19 cellular contexts compared by ENCODE assay signal in the genomic region with DNA sequence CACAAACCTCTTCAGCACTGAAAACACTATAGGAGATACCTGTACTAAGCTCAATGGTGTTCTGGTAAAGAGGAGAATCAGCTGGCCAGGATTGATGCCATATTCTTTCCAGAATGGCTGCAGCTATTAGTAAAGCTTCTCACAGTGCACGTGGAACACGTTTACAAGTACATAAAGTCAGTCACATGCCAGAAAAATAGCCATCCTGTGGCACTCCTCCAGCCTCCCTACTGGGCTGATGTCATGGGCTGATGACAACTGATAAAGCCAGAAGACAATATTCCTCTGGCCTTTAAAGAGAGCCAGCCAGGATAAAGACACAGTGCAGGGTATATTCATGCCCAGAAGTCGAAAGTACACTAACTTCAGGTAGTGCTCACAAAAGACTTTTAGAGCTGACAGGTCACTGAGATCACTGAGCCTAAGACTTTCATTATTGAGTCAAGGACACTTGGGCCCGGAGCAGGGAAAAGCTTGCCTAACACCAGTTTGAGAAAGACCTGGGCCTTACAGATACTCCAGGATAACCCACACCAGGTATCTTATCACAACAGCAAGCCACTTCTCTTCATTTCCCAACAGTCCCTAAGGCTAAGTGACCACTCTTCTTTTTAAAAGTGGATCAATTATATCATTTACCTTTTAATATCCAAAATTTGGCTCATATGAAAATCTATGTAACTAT. TPM values are rescaled to one million over a fixed set of nuclear protein-coding genes. Genes with fewer than 3 reads are reported as not detected.
DNase-seq lines count a peak whose midpoint lies in the region; ATAC-seq and TF ChIP-seq lines count a peak whose summit lies in the region.
"Had no signal": no experiment of that assay in that cellular context is flagged by ENCODE, and none has a peak within 500 bp of the region (broad histone marks: within the 10 kb centered on the region; RNA-seq: fewer than 3 reads in every experiment).

No MANE protein-coding gene starts in this region.

- H3K4me1 ChIP-seq in adrenal gland (replicated peaks in 1 of 2) = peaks cover 0 to 15% of the 10 kb centered on the region in 2 donors
- peaks cover 0 to 54% (median 22%) of the 10 kb centered on the region in 9 donors for H3K4me1 ChIP-seq in heart right ventricle
- H3K4me1 ChIP-seq: right lobe of liver had no signal

- TF ChIP-seq CTCF in adrenal gland (IDR thresholded peaks at IDR 0.05) = no peak
- TF ChIP-seq CTCF in heart right ventricle (IDR thresholded peaks at IDR 0.05) = no peak

- TF ChIP-seq POLR2A in adrenal gland (IDR thresholded peaks at IDR 0.05) = peak in 1 of 2 donors; percentile 47

- H3K36me3 ChIP-seq in adrenal gland (replicated peaks in 1 of 2) (peaks cover 0 to 63% of the 10 kb centered on the region in 2 donors), heart right ventricle (peaks cover 0 to 67% (median 0%) of the 10 kb centered on the region in 9 donors)
- H3K36me3 ChIP-seq: right lobe of liver had no signal

- H3K27me3 ChIP-seq in adrenal gland (no peaks in the 10 kb centered on the region), heart right ventricle (no peaks in the 10 kb centered on the region)
- H3K27me3 ChIP-seq: right lobe of liver had no signal

- H3K27ac ChIP-seq in adrenal gland (peak overlapping the region in 4 of 5 donors; percentile 11 to 72 (median 50)), heart right ventricle (peak overlapping the region in 8 of 10 donors; percentile 16 to 69 (median 46))
- H3K27ac ChIP-seq: KMS-11, PC-9, right lobe of liver, SK-N-MC had no signal

- DNase-seq in Right ventricle myocardium inferior (ENCODE audit: missing footprints) (no peak), cardiac septum (ENCODE audit: low spot score) (no peak), adrenal gland (peak; percentile 77 to 92 (median 82)), heart right ventricle (peak in 1 of 2 donors; percentile 23), ureter (ENCODE audit: low spot score) (peak; percentile 46), KG1 (lab: John Stamatoyannopoulos, UW) (no peak)
- DNase-seq: activated CD4-positive, alpha-beta T cell treated with anti-CD3 and anti-CD28 coated beads for 4 hours; effector memory CD8-positive, alpha-beta T cell; left colon; NCI-H1105 treated with DMSO at 0.1 percent for 48 hours; NCI-H526 treated with DMSO at 0.1 percent for 48 hours; occipital lobe; PC-9; right lobe of liver; stimulated activated naive CD8-positive, alpha-beta T cell treated with anti-CD3 and anti-CD28 coated beads, Interleukin-15, Interleukin-2, amounts not matched to agents 100 U/mL and 50 U/mL, for 24 hours had no signal

- ATAC-seq in Right ventricle myocardium inferior = peak; percentile 43
- peak in 7 of 8 donors; percentile 44 to 78 (median 68) for ATAC-seq in heart right ventricle
- no peak for ATAC-seq in GM19455 (IDR thresholded peaks at IDR 0.05; ENCODE audit: unreplicated experiment)
- no peak for ATAC-seq in GM18520 (IDR thresholded peaks at IDR 0.05; ENCODE audit: unreplicated experiment)
- ATAC-seq: effector memory CD8-positive, alpha-beta T cell; left colon; stimulated activated naive CD8-positive, alpha-beta T cell treated with anti-CD3 and anti-CD28 coated beads, Interleukin-15, Interleukin-2, amounts not matched to agents 100 U/mL and 50 U/mL, for 24 hours had no signal

- no peak overlapping the region for H3K4me3 ChIP-seq in adrenal gland
- H3K4me3 ChIP-seq in heart right ventricle = no peak overlapping the region
- H3K4me3 ChIP-seq: PC-9, right lobe of liver, SK-N-MC had no signal

- WGBS in adrenal gland, 4 donors = 32 to 53% (median 37%) methylated on average over 4 of the region's 4 CpGs
- WGBS in heart right ventricle, 2 donors = 25 to 40% methylated on average over 4 of the region's 4 CpGs

- intact Hi-C loops in Right ventricle myocardium inferior (cut with DNase I) (loop anchor here (5.0 kb wide), 1 partner anchor 49 kb away; a partner anchor contains a TSS), cardiac septum (cut with DNase I) (no loop called here), adrenal gland (cut with DNase I) (no loop called here), heart right ventricle (cut with DNase I) (loop anchor here in 2 of 10 donors (10.0 kb wide), 2 partner anchors 49 to 51 kb away; a partner anchor contains a TSS)

- no peaks in the 10 kb centered on the region for H3K9me3 ChIP-seq in adrenal gland (replicated peaks in 1 of 3)
- no peaks in the 10 kb centered on the region for H3K9me3 ChIP-seq in heart right ventricle
- H3K9me3 ChIP-seq: right lobe of liver had no signal

RNA-seq across cellular contexts. Expression of a gene that starts 29.4 kb away (rescaled TPM):
- total RNA-seq in Right ventricle myocardium inferior = 16.0 TPM
- 11.1 TPM for total RNA-seq in cardiac septum
- 10 to 100 TPM in 5 of 8 donors, 1 to 10 TPM in 3; 3.5 to 20.2 (median 11.8) TPM for total RNA-seq in adrenal gland
- 10 to 100 TPM; 13.2 to 33.0 (median 17.1) TPM for polyA plus RNA-seq in adrenal gland
- 10 to 100 TPM; 11.5 to 17.7 (median 14.6) TPM for total RNA-seq in heart right ventricle
- 10 to 100 TPM in 1 of 2 donors, 1 to 10 TPM in 1; 9.1 to 15.4 TPM for polyA plus RNA-seq in heart right ventricle
- total RNA-seq in ureter = 23.5 TPM

RNA-seq across cellular contexts. Expression of a gene that starts 29.7 kb away (rescaled TPM):
- total RNA-seq in Right ventricle myocardium inferior = 17.5 TPM
- total RNA-seq in cardiac septum = 24.2 TPM
- 100 to 1,000 TPM in 7 of 8 donors, 10 to 100 TPM in 1; 72.5 to 768 (median 147) TPM for total RNA-seq in adrenal gland
- polyA plus RNA-seq in adrenal gland = 100 to 1,000 TPM in 1 of 3 donors, 10 to 100 TPM in 2; 54.3 to 261 (median 63.5) TPM
- total RNA-seq in heart right ventricle = 10 to 100 TPM; 19.2 to 31.7 (median 25.7) TPM
- 10 to 100 TPM; 11.7 to 18.2 TPM for polyA plus RNA-seq in heart right ventricle
- total RNA-seq in ureter = 24.2 TPM

RNA-seq across cellular contexts. Expression of a gene that starts 49.7 kb away (rescaled TPM):
- total RNA-seq in Right ventricle myocardium inferior = 70.7 TPM
- total RNA-seq in cardiac septum = 72.8 TPM
- total RNA-seq in adrenal gland = 100 to 1,000 TPM; 182 to 817 (median 463) TPM
- 100 to 1,000 TPM; 280 to 429 (median 282) TPM for polyA plus RNA-seq in adrenal gland
- total RNA-seq in heart right ventricle = 10 to 100 TPM; 48.5 to 75.4 (median 63.2) TPM
- polyA plus RNA-seq in heart right ventricle = 100 to 1,000 TPM in 1 of 2 donors, 10 to 100 TPM in 1; 42.7 to 115 TPM
- total RNA-seq in ureter = 19.9 TPM

Comparison
In these comparisons a context has a peak if more than half of its experiments do, and no peak if none do; other contexts are left out.
1. ATAC-seq: peak in Right ventricle myocardium inferior (single experiment) and heart right ventricle (7 of 8); none in GM19455 (single experiment) and GM18520 (single experiment).
2. DNase-seq: peak in adrenal gland (7 of 7) and ureter (single experiment); none in Right ventricle myocardium inferior (single experiment), cardiac septum (single experiment) and KG1 (single experiment).